ENCODE assay signal across 14 cellular contexts in genomic region chr5:74402553-74402952, GRCh38.
DNase-seq lines count a peak whose midpoint lies in the region; ATAC-seq and TF ChIP-seq lines count a peak whose summit lies in the region.
"Had no signal": no experiment of that assay in that cellular context is flagged by ENCODE, and none has a peak within 500 bp of the region (broad histone marks: within the 10 kb centered on the region; RNA-seq: fewer than 3 reads in every experiment).

No MANE protein-coding gene starts in this region.

- no peak overlapping the region for H3K9ac ChIP-seq in OCI-LY3 (ENCODE audit: low read length)
- H3K9ac ChIP-seq in subcutaneous abdominal adipose tissue (ENCODE audit: low read length in 5 of 5), result peak overlapping the region in 1 of 5 donors; percentile 42
- H3K9ac ChIP-seq: BLaER1 had no signal

- H3K4me1 ChIP-seq in OCI-LY3 (ENCODE audit: low read length) (no peaks in the 10 kb centered on the region), subcutaneous abdominal adipose tissue (ENCODE audit: control insufficient read depth in 5 of 5, insufficient read depth in 5 of 5, low read length in 5 of 5) (peaks cover 0 to 41% (median 18%) of the 10 kb centered on the region in 5 donors)
- H3K4me1 ChIP-seq: BLaER1, esophagus squamous epithelium had no signal

- H3K36me3 ChIP-seq in OCI-LY3 (replicated peaks; ENCODE audit: low read depth, low read length) (no peaks in the 10 kb centered on the region), subcutaneous abdominal adipose tissue (ENCODE audit: control insufficient read depth in 5 of 5, insufficient read depth in 5 of 5, low read length in 5 of 5) (no peaks in the 10 kb centered on the region)
- H3K36me3 ChIP-seq: BLaER1, esophagus squamous epithelium, MG63 had no signal

- H2AFZ ChIP-seq in OCI-LY3 (ENCODE audit: low read depth, low read length), result 0 out of 2 replicates have a peak overlapping the region, but pooled peaks have one; percentile 30

- no peak for TF ChIP-seq CTCF in OCI-LY3 (IDR thresholded peaks at IDR 0.05; ENCODE audit: low read depth, low read length)

- DNase-seq in medulla oblongata (ENCODE audit: extremely low spot score) (peak; percentile 35), NCI-H446 (lab: John Stamatoyannopoulos, UW) (no peak), NCI-H524 (lab: John Stamatoyannopoulos, UW) (no peak)
- no peak for DNase-seq in stimulated activated CD4-positive, alpha-beta T cell treated with anti-CD3 and anti-CD28 coated beads, Interleukin-4, amount 100 ng/mL, for 1 hour
- DNase-seq: activated CD4-positive, alpha-beta T cell treated with anti-CD3 and anti-CD28 coated beads, Interleukin-2, amount 10 ng/mL, durations not matched to agents 24 days and 14 days; activated naive CD4-positive, alpha-beta T cell treated with anti-CD3 and anti-CD28 coated beads, Interleukin-2, amount 10 ng/mL, durations not matched to agents 7 days and 5 days; DND-41; esophagus squamous epithelium; MG63; Right ventricle myocardium superior had no signal

- H3K79me2 ChIP-seq in OCI-LY3 (ENCODE audit: low read length), result no peaks in the 10 kb centered on the region

- H4K20me1 ChIP-seq in OCI-LY3 (ENCODE audit: insufficient read depth, low read length), result no peaks in the 10 kb centered on the region
- H4K20me1 ChIP-seq: BLaER1 had no signal

- H3K9me3 ChIP-seq in OCI-LY3 (ENCODE audit: insufficient read depth, low read length) (no peaks in the 10 kb centered on the region), subcutaneous abdominal adipose tissue (ENCODE audit: control insufficient read depth in 5 of 5, low read length in 5 of 5) (peaks cover 0 to 5% (median 0%) of the 10 kb centered on the region in 5 donors)
- H3K9me3 ChIP-seq: BLaER1, esophagus squamous epithelium, MG63 had no signal

- H3K4me3 ChIP-seq in OCI-LY3 (ENCODE audit: low read length) (no peak overlapping the region), subcutaneous abdominal adipose tissue (ENCODE audit: low read depth in 1 of 5, low read length in 5 of 5) (no peak overlapping the region)
- H3K4me3 ChIP-seq: BLaER1, esophagus squamous epithelium, MG63 had no signal

- H3K4me2 ChIP-seq in OCI-LY3 (ENCODE audit: low read length), result no peak overlapping the region
- H3K4me2 ChIP-seq: BLaER1 had no signal

- peaks cover 7% of the 10 kb centered on the region; the same call in 1 of the 2 replicates for H3K27me3 ChIP-seq in OCI-LY3 (ENCODE audit: low read depth, low read length)
- no peaks in the 10 kb centered on the region for H3K27me3 ChIP-seq in subcutaneous abdominal adipose tissue (ENCODE audit: control insufficient read depth in 5 of 5, insufficient read depth in 4 of 5, low read length in 5 of 5)
- H3K27me3 ChIP-seq: BLaER1, esophagus squamous epithelium, MG63 had no signal

- no peak overlapping the region for H3K27ac ChIP-seq in OCI-LY3 (ENCODE audit: low read length)
- peak overlapping the region; percentile 11 for H3K27ac ChIP-seq in subcutaneous abdominal adipose tissue (ENCODE audit: low read depth, low read length)
- H3K27ac ChIP-seq: BLaER1, esophagus squamous epithelium had no signal

- ATAC-seq in HG02885 (IDR thresholded peaks at IDR 0.05; ENCODE audit: poor library complexity, unreplicated experiment), result peak; percentile 42
